Comparison of ENCODE assay signal across 17 cellular contexts in genomic region chr5:143636951-143637528, GRCh38.
DNase-seq lines count a peak whose midpoint lies in the region; ATAC-seq and TF ChIP-seq lines count a peak whose summit lies in the region.
"Had no signal": no experiment of that assay in that cellular context is flagged by ENCODE, and none has a peak within 500 bp of the region (broad histone marks: within the 10 kb centered on the region; RNA-seq: fewer than 3 reads in every experiment).

No MANE protein-coding gene starts in this region.

- H4K20me1 ChIP-seq in osteoblast (ENCODE audit: insufficient read depth, low read length): no peaks in the 10 kb centered on the region

- H3K36me3 ChIP-seq in osteoblast (ENCODE audit: insufficient read depth, low read length): no peaks in the 10 kb centered on the region
- H3K36me3 ChIP-seq in psoas muscle (ENCODE audit: insufficient read depth in 1 of 2, low read depth in 1 of 2): no peaks in the 10 kb centered on the region
- H3K36me3 ChIP-seq: left lung, vagina had no signal

- peak overlapping the region; percentile 51 for H3K4me2 ChIP-seq in osteoblast (ENCODE audit: insufficient read depth, low read length)

- no peak overlapping the region for H3K4me3 ChIP-seq in osteoblast (ENCODE audit: insufficient read depth, low read length)
- H3K4me3 ChIP-seq in psoas muscle: no peak overlapping the region
- H3K4me3 ChIP-seq: left lung, vagina had no signal

- H3K27ac ChIP-seq in osteoblast (ENCODE audit: low read depth, low read length) (peak overlapping the region; percentile 50), psoas muscle (no peak overlapping the region)
- H3K27ac ChIP-seq: left lung, vagina had no signal

- no peaks in the 10 kb centered on the region for H3K9me3 ChIP-seq in osteoblast (ENCODE audit: low read depth, low read length)
- no peaks in the 10 kb centered on the region for H3K9me3 ChIP-seq in psoas muscle
- H3K9me3 ChIP-seq: left lung, vagina had no signal

- no peak for ATAC-seq in psoas muscle
- ATAC-seq: activated naive CD4-positive, alpha-beta T cell treated with anti-CD3 and anti-CD28 coated beads, Interleukin-2, amount 50 U/mL, for 72 hours; activated T-cell treated with anti-CD3 and anti-CD28 coated beads, Interleukin-2, amount 50 U/mL, for 4 hours; left lung; stimulated activated naive CD8-positive, alpha-beta T cell treated with anti-CD3 and anti-CD28 coated beads, Interleukin-15, amount 100 ng/mL, for 72 hours had no signal

- WGBS in psoas muscle, 3 donors: 69 to 72% (median 71%) methylated on average over 7 of the region's 7 CpGs

- H3K27me3 ChIP-seq in osteoblast (ENCODE audit: insufficient read depth, low read length) (no peaks in the 10 kb centered on the region), psoas muscle (ENCODE audit: insufficient read depth in 3 of 3, low read length in 2 of 3) (no peaks in the 10 kb centered on the region)
- H3K27me3 ChIP-seq: left lung, vagina had no signal

- TF ChIP-seq CTCF in osteoblast (IDR thresholded peaks at IDR 0.05; ENCODE audit: extremely low read depth, low read depth, low read length) (no peak), psoas muscle (IDR thresholded peaks at IDR 0.05) (no peak)

- H3K4me1 ChIP-seq in osteoblast (ENCODE audit: insufficient read depth, low read length) (peaks cover 24% of the 10 kb centered on the region), psoas muscle (no peaks in the 10 kb centered on the region)

- H3K79me2 ChIP-seq in osteoblast (ENCODE audit: insufficient read depth, low read length): no peaks in the 10 kb centered on the region

- H2AFZ ChIP-seq in osteoblast (ENCODE audit: low read length): no peak overlapping the region

- DNase-seq in Ammon's horn (ENCODE audit: low spot score) (peak; percentile 3), LoVo (ENCODE audit: low spot score) (peak; percentile 7), brain pericyte (ENCODE audit: low read depth, low spot score) (peak; percentile 17), osteoblast (ENCODE audit: insufficient read length, low spot score, missing footprints) (no peak), psoas muscle (no peak), medulla oblongata (ENCODE audit: extremely low spot score) (no peak), activated gamma-delta T cell treated with Interleukin-2 at 50 U/mL for 16 hours (no peak)
- no peak for DNase-seq in effector CD8-positive, alpha-beta T cell (lab: John Stamatoyannopoulos, UW)
- DNase-seq: activated T-cell treated with anti-CD3 and anti-CD28 coated beads, Interleukin-2, amount 50 U/mL, for 4 hours; central memory CD4-positive, alpha-beta T cell; foreskin melanocyte; H7; left lung; NCI-H2107; stimulated activated naive CD8-positive, alpha-beta T cell treated with anti-CD3 and anti-CD28 coated beads, Interleukin-15, amount 100 ng/mL, for 72 hours had no signal

- intact Hi-C loops in psoas muscle (cut with DNase I): no loop called here

Comparison
In these comparisons a context has a peak if more than half of its experiments do, and no peak if none do; other contexts are left out.
1. DNase-seq: peak in Ammon's horn (single experiment), LoVo (single experiment) and brain pericyte (single experiment); none in osteoblast (single experiment), psoas muscle (0 of 2), medulla oblongata (single experiment), activated gamma-delta T cell treated with Interleukin-2 at 50 U/mL for 16 hours (single experiment) and effector CD8-positive, alpha-beta T cell (single experiment).